Comparison of ENCODE assay signal across 14 cellular contexts in the genomic region with DNA sequence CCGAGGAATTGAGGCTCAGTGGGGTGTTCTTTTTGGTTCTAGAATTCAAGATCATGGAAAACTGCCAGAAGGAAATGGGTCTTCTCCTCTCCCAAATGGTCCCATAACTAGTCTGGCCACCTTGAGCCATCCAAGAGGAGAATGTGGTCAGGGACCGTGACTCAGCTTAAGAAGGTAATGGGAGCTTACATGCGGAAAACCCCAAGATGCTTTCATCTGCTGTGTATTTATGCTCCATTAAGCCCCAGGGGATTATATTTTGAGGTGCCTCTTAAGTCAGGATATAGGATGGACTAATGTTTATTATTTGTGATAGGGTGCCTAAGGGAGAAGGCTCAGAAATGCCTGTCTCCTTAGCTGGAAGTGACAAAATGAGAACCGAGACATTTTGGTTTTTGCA.
"Had no signal": no experiment of that assay in that cellular context is flagged by ENCODE, and none has a peak within 500 bp of the region (broad histone marks: within the 10 kb centered on the region; RNA-seq: fewer than 3 reads in every experiment).

No MANE protein-coding gene starts in this region.

- H3K36me3 Mint-ChIP-seq: activated CD4-positive, alpha-beta memory T cell treated with anti-CD3 and anti-CD28 coated beads for 36 hours; activated naive CD8-positive, alpha-beta T cell treated with anti-CD3 and anti-CD28 coated beads for 36 hours; natural killer cell had no signal

- H3K27ac Mint-ChIP-seq: activated CD4-positive, alpha-beta memory T cell treated with anti-CD3 and anti-CD28 coated beads for 36 hours; activated naive CD8-positive, alpha-beta T cell treated with anti-CD3 and anti-CD28 coated beads for 36 hours; immature natural killer cell; natural killer cell had no signal

- H3K9me3 Mint-ChIP-seq: activated CD4-positive, alpha-beta memory T cell treated with anti-CD3 and anti-CD28 coated beads for 36 hours; activated naive CD8-positive, alpha-beta T cell treated with anti-CD3 and anti-CD28 coated beads for 36 hours; immature natural killer cell; natural killer cell had no signal

- H3K4me3 Mint-ChIP-seq: activated CD4-positive, alpha-beta memory T cell treated with anti-CD3 and anti-CD28 coated beads for 36 hours; activated naive CD8-positive, alpha-beta T cell treated with anti-CD3 and anti-CD28 coated beads for 36 hours; immature natural killer cell; natural killer cell had no signal

- H3K4me1 ChIP-seq: psoas muscle had no signal

- DNase-seq: activated CD4-positive, alpha-beta memory T cell treated with anti-CD3 and anti-CD28 coated beads for 36 hours; activated gamma-delta T cell treated with Interleukin-2 at 50 U/mL for 16 hours; activated naive CD8-positive, alpha-beta T cell treated with anti-CD3 and anti-CD28 coated beads for 36 hours; activated T-cell treated with anti-CD3 and anti-CD28 coated beads, Interleukin-2, amount 50 U/mL, for 48 hours; anterior cingulate cortex; immature natural killer cell; natural killer cell; psoas muscle; stimulated activated CD4-positive, alpha-beta T cell treated with anti-CD3 and anti-CD28 coated beads, Interleukin-12 subunit alpha, Interleukin-12 subunit beta, amount 100 ng/mL, for 4 hours; stimulated activated naive CD4-positive, alpha-beta T cell; T1000; trophoblast cell had no signal

- H3K4me3 ChIP-seq: cardiac muscle cell, psoas muscle had no signal

- H3K27me3 ChIP-seq: cardiac muscle cell had no signal

- H3K9me3 ChIP-seq: psoas muscle had no signal

- H3K4me1 Mint-ChIP-seq: activated naive CD8-positive, alpha-beta T cell treated with anti-CD3 and anti-CD28 coated beads for 36 hours had no signal

- ATAC-seq: natural killer cell had no signal

- H3K27me3 Mint-ChIP-seq: activated naive CD8-positive, alpha-beta T cell treated with anti-CD3 and anti-CD28 coated beads for 36 hours had no signal

- H3K36me3 ChIP-seq: cardiac muscle cell had no signal

- H3K27ac ChIP-seq: cardiac muscle cell, psoas muscle, VCaP had no signal
